8 cellular contexts compared by ENCODE assay signal in the genomic region with DNA sequence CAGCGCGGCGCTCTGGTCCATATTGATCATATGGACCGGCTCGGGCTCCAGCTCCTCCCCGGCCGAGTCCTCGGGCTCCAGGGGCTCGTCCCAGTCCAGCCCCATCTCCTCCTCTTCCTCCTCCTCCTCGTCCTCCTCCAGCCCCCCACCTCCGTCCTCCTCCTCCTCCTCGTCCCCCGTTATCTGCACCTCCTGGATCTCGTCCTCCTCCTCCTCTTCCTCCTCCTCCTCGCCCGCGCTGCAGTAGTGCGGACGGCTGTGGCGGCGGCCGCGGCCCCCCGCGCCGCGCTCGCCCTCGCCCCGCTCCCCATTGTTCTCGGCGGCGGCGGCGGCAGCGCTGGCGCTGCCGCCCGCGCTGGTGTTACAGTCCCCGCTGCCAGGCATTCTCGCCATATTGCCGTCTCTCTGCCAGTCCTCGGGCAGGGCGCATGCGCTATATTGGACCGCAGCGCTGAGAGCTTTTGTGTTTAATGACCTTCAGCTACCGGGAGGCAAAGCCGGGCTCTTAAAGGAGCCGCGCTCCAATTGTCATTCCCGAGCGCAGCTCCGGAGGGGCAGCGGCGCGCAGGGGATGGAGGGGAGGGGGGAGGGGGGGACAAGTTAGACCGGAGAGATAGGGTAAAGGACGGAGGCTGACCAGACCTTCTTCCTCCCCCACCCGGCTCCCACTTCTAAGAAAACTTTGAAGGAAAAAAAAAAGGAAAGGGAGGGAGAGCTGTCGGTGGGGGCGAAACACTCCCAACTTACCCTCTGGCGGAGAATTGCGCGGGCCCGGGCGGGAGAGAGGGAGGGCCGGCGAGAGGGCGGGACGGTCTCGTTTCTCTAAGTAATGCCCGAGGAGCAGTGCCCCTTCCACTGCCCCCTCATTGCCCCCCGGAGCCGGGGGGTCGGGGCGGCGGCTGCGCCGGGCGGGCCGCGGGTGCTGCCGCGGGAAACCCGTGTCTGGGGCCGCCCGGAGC. TPM values are rescaled to one million over a fixed set of nuclear protein-coding genes. Genes with fewer than 3 reads are reported as not detected.
A peak's percentile ranks its signal among the peaks of the same experiment; 100 is the strongest.
DNase-seq lines count a peak whose midpoint lies in the region; ATAC-seq and TF ChIP-seq lines count a peak whose summit lies in the region.

A gene (minus strand): TSS at position 410 of the 959 bp plus-strand sequence. CDS start 17 bp downstream, at position 393.

- peak within 1 kb of the TSS; percentile 78 for H3K4me3 Mint-ChIP-seq in activated T-cell treated with anti-CD3 and anti-CD28 coated beads, Interleukin-2, amount 50 U/mL, for 24 hours

- H3K9ac ChIP-seq in HUES64 (ENCODE audit: low read depth, low read length) (peak within 1 kb of the TSS; percentile 59), OCI-LY3 (ENCODE audit: low read length) (peak within 1 kb of the TSS; percentile 88)

- WGBS in HUES64 = under 1% methylated on average over 86 of the region's 89 CpGs
- WGBS in esophagus squamous epithelium, 2 donors = 0 to 1% methylated on average over 40 of the region's 89 CpGs

- ATAC-seq in GM21423 (IDR thresholded peaks at IDR 0.05; ENCODE audit: unreplicated experiment) = peak; percentile 50

- H3K27me3 ChIP-seq in HUES64 (ENCODE audit: insufficient read depth, low read length) = peaks cover 81% of the 10 kb centered on the region
- H3K27me3 ChIP-seq in OCI-LY3 (ENCODE audit: low read depth, low read length) = peaks cover 10% of the 10 kb centered on the region; the same call in 1 of the 2 replicates
- H3K27me3 ChIP-seq in esophagus squamous epithelium = peaks cover 0 to 46% (median 2%) of the 10 kb centered on the region in 4 donors
- peaks cover 8% of the 10 kb centered on the region for H3K27me3 ChIP-seq in muscle layer of duodenum (ENCODE audit: low read depth, low read length)

- peak within 1 kb of the TSS; percentile 96 for H2AFZ ChIP-seq in OCI-LY3 (ENCODE audit: low read depth, low read length)

- H3K4me1 ChIP-seq in HUES64 (ENCODE audit: insufficient read depth, low read length) = peaks cover 35% of the 10 kb centered on the region
- peaks cover 28% of the 10 kb centered on the region for H3K4me1 ChIP-seq in OCI-LY3 (ENCODE audit: low read length)
- H3K4me1 ChIP-seq in esophagus squamous epithelium = peaks cover 41 to 77% (median 44%) of the 10 kb centered on the region in 3 donors
- H3K4me1 ChIP-seq in muscle layer of duodenum (ENCODE audit: control insufficient read depth in 1 of 2, insufficient read depth in 2 of 2, low read length in 2 of 2) = peaks cover 0 to 28% of the 10 kb centered on the region in 2 donors

- intact Hi-C loops in esophagus squamous epithelium (cut with DNase I) = no loop called here

- no peaks in the 10 kb centered on the region for H3K9me3 ChIP-seq in HUES64 (ENCODE audit: insufficient read depth, low read depth, low read length)
- no peaks in the 10 kb centered on the region for H3K9me3 ChIP-seq in OCI-LY3 (ENCODE audit: insufficient read depth, low read length)
- no peaks in the 10 kb centered on the region for H3K9me3 ChIP-seq in esophagus squamous epithelium
- H3K9me3 ChIP-seq in muscle layer of duodenum (ENCODE audit: control insufficient read depth in 1 of 2, low read length in 2 of 2) = no peaks in the 10 kb centered on the region

- peak within 1 kb of the TSS; percentile 76 for H3K4me3 ChIP-seq in HUES64 (ENCODE audit: low read length)
- H3K4me3 ChIP-seq in OCI-LY3 (ENCODE audit: low read length) = peak within 1 kb of the TSS; percentile 90
- H3K4me3 ChIP-seq in esophagus squamous epithelium = peak within 1 kb of the TSS; percentile 75 to 93 (median 82)
- peak within 1 kb of the TSS; percentile 63 to 81 for H3K4me3 ChIP-seq in muscle layer of duodenum (ENCODE audit: low read depth in 1 of 2, low read length in 2 of 2)

- H3K79me2 ChIP-seq in OCI-LY3 (ENCODE audit: low read length) = peaks cover 7% of the 10 kb centered on the region

- H3K36me3 Mint-ChIP-seq in activated T-cell treated with anti-CD3 and anti-CD28 coated beads, Interleukin-2, amount 50 U/mL, for 24 hours (ENCODE audit: low read depth) = peaks cover 2% of the 10 kb centered on the region

- H3K4me1 Mint-ChIP-seq in activated T-cell treated with anti-CD3 and anti-CD28 coated beads, Interleukin-2, amount 50 U/mL, for 24 hours (ENCODE audit: low read depth) = peaks cover 39% of the 10 kb centered on the region

- no peaks in the 10 kb centered on the region for H3K9me3 Mint-ChIP-seq in activated T-cell treated with anti-CD3 and anti-CD28 coated beads, Interleukin-2, amount 50 U/mL, for 24 hours

- H3K36me3 ChIP-seq in HUES64 (ENCODE audit: insufficient read depth, low read length) (no peaks in the 10 kb centered on the region; the same call in 1 of the 2 replicates), OCI-LY3 (replicated peaks; ENCODE audit: low read depth, low read length) (no peaks in the 10 kb centered on the region), esophagus squamous epithelium (no peaks in the 10 kb centered on the region), muscle layer of duodenum (ENCODE audit: control insufficient read depth in 1 of 2, insufficient read depth in 2 of 2, low read length in 2 of 2) (no peaks in the 10 kb centered on the region)

- peak within 1 kb of the TSS; percentile 44 for H3K27ac Mint-ChIP-seq in activated T-cell treated with anti-CD3 and anti-CD28 coated beads, Interleukin-2, amount 50 U/mL, for 24 hours

- H3K27ac ChIP-seq in HUES64 (ENCODE audit: low read depth, low read length) = no peak within 1 kb of the TSS
- peak within 1 kb of the TSS; percentile 23 for H3K27ac ChIP-seq in OCI-LY3 (ENCODE audit: low read length)
- H3K27ac ChIP-seq in esophagus squamous epithelium = peak within 1 kb of the TSS; percentile 87 to 97 (median 95)
- no peak within 1 kb of the TSS for H3K27ac ChIP-seq in muscle layer of duodenum (ENCODE audit: low read length)

- TF ChIP-seq CTCF in OCI-LY3 (IDR thresholded peaks at IDR 0.05; ENCODE audit: low read depth, low read length) (no peak), esophagus squamous epithelium (IDR thresholded peaks at IDR 0.05) (no peak)

- DNase-seq in D341Med (ENCODE audit: low spot score) (peak; percentile 94), esophagus squamous epithelium (lab: John Stamatoyannopoulos, UW) (peak; percentile 38)
- peak; percentile 78 for DNase-seq in activated T-cell treated with anti-CD3 and anti-CD28 coated beads, Interleukin-2, amount 50 U/mL, for 24 hours
- peak; percentile 41 to 62 for DNase-seq in stimulated activated CD8-positive, alpha-beta memory T cell treated with anti-CD3 and anti-CD28 coated beads, Interleukin-7, amount 100 ng/mL, for 48 hours (ENCODE audit: extremely low read depth in 1 of 2, low read depth in 1 of 2)

- peak in 2 of 4 donors; percentile 7 to 27 for TF ChIP-seq POLR2A in esophagus squamous epithelium (IDR thresholded peaks at IDR 0.05)

- peaks cover 50% of the 10 kb centered on the region for H3K27me3 Mint-ChIP-seq in activated T-cell treated with anti-CD3 and anti-CD28 coated beads, Interleukin-2, amount 50 U/mL, for 24 hours

- peak within 1 kb of the TSS; percentile 97 for H3K4me2 ChIP-seq in OCI-LY3 (ENCODE audit: low read length)

- H4K20me1 ChIP-seq in OCI-LY3 (ENCODE audit: insufficient read depth, low read length) = peaks cover 10% of the 10 kb centered on the region; the same call in 1 of the 2 replicates

RNA-seq across cellular contexts. Expression of the gene that starts here (rescaled TPM):
- 12.4 TPM for polyA plus RNA-seq in HUES64 (2013, experiment 1 of 2)
- polyA plus RNA-seq in HUES64 (2013, experiment 2 of 2) = 12.3 TPM
- 10 to 100 TPM; 46.0 to 67.1 (median 56.6) TPM for total RNA-seq in esophagus squamous epithelium

Comparison
In these comparisons a context has a peak if more than half of its experiments do, and no peak if none do; other contexts are left out.
1. DNase-seq: peak in every context shown above with its lines; median percentile 94 in D341Med; 78 in activated T-cell treated with anti-CD3 and anti-CD28 coated beads, Interleukin-2, amount 50 U/mL, for 24 hours; 52 in stimulated activated CD8-positive, alpha-beta memory T cell treated with anti-CD3 and anti-CD28 coated beads, Interleukin-7, amount 100 ng/mL, for 48 hours; 38 in esophagus squamous epithelium.
2. H3K27ac ChIP-seq: peak in OCI-LY3 (single experiment) and esophagus squamous epithelium (4 of 4); none in HUES64 (single experiment) and muscle layer of duodenum (single experiment).
3. Peak in every context shown above with its lines, with median percentiles within 50 percentile points of each other: H3K4me3 ChIP-seq.